11 cellular contexts compared by ENCODE assay signal in the genomic region with DNA sequence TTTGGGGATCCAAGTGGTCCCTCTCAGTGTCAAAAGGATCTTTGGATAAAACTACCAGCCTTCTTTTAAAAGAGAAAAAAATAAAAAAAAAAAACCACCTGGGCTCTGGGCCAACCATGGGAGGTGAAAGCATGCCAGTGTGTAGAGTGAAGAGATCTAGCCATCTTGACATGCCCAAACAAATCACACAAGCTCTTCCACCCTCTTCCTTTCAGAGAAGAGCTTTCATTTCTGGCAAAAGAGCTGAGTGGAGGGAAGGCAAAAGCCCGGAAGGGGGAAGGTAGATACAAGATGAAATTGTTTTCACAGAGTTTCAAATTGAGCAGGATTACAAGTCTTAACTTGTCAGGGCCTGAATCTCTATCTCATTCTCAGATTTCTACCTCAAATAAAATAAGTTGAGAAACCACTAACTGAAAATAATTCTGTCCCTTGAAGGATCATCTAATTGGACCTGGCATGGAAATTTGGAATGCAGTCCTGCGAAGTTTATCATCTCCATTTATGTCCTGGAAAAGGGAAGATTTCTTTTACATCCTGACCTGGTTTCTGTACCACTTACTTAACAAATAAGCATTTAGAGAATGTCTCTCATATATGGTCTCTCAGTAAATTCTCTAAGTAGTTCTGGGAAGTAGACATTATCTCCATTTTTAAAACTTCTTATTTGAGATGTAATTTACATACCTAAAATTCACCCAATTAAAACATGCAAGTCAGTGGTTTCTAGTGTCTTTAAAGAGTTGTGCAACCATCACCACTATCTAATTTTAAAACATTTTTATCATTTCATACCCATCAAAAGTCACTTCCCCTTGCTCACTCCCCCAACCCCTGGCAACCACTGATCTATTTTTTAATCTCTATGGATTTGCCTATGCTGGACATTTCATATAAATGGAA.
A peak's percentile ranks its signal among the peaks of the same experiment; 100 is the strongest.
DNase-seq lines count a peak whose midpoint lies in the region; ATAC-seq and TF ChIP-seq lines count a peak whose summit lies in the region.
"Had no signal": no experiment of that assay in that cellular context is flagged by ENCODE, and none has a peak within 500 bp of the region (broad histone marks: within the 10 kb centered on the region; RNA-seq: fewer than 3 reads in every experiment).

No MANE protein-coding gene starts in this region.

- peak overlapping the region; percentile 44 for H3K27ac Mint-ChIP-seq in activated naive CD4-positive, alpha-beta T cell treated with anti-CD3 and anti-CD28 coated beads for 36 hours

- intact Hi-C loops in activated naive CD4-positive, alpha-beta T cell treated with anti-CD3 and anti-CD28 coated beads for 36 hours (cut with micrococcal nuclease), result no loop called here
- intact Hi-C loops in lower lobe of right lung (cut with DNase I), result no loop called here

- peaks cover 9% of the 10 kb centered on the region for H3K4me1 ChIP-seq in lower lobe of right lung
- H3K4me1 ChIP-seq: BLaER1 had no signal

- no peaks in the 10 kb centered on the region for H3K27me3 ChIP-seq in lower lobe of right lung (ENCODE audit: low read depth)
- H3K27me3 ChIP-seq: BLaER1, pancreas had no signal

- TF ChIP-seq CTCF in fibroblast of pulmonary artery (IDR thresholded peaks at IDR 0.05; ENCODE audit: low read length, missing control alignments) (no peak), lower lobe of right lung (IDR thresholded peaks at IDR 0.05) (no peak)

- no peak overlapping the region for H3K4me3 Mint-ChIP-seq in activated naive CD4-positive, alpha-beta T cell treated with anti-CD3 and anti-CD28 coated beads for 36 hours

- CTCF ChIA-PET in activated naive CD4-positive, alpha-beta T cell treated with anti-CD3 and anti-CD28 coated beads for 36 hours (lab: Charles Lee), result no interaction called here

- no peak for DNase-seq in activated naive CD4-positive, alpha-beta T cell treated with anti-CD3 and anti-CD28 coated beads for 36 hours
- DNase-seq in activated naive CD4-positive, alpha-beta T cell treated with anti-CD3 and anti-CD28 coated beads, Interleukin-2, amount 50 U/mL, for 16 hours, result no peak
- DNase-seq in OCI-M1 (lab: John Stamatoyannopoulos, UW) (peak; percentile 67), fibroblast of pulmonary artery (ENCODE audit: low read depth) (peak; percentile 31), 8988T (no peak), lower lobe of right lung (no peak)
- no peak for DNase-seq in stimulated activated CD4-positive, alpha-beta T cell treated with anti-CD3 and anti-CD28 coated beads, Interleukin-4, amount 100 ng/mL, for 1 hour
- DNase-seq: pancreas had no signal

- H3K27me3 Mint-ChIP-seq in activated naive CD4-positive, alpha-beta T cell treated with anti-CD3 and anti-CD28 coated beads for 36 hours (ENCODE audit: low read depth), result no peaks in the 10 kb centered on the region

- H3K9me3 ChIP-seq in lower lobe of right lung, result no peaks in the 10 kb centered on the region
- H3K9me3 ChIP-seq: BLaER1, pancreas had no signal

- H3K4me3 ChIP-seq in fibroblast of pulmonary artery (replicated peaks; ENCODE audit: low read depth, low read length) (no peak overlapping the region), lower lobe of right lung (no peak overlapping the region)
- H3K4me3 ChIP-seq: BLaER1, pancreas had no signal

- peaks cover 12% of the 10 kb centered on the region for H3K36me3 ChIP-seq in lower lobe of right lung
- H3K36me3 ChIP-seq: pancreas had no signal

- no peak for ATAC-seq in lower lobe of right lung
- ATAC-seq in HG03135 (IDR thresholded peaks at IDR 0.05; ENCODE audit: unreplicated experiment), result no peak
- ATAC-seq: Panc1 had no signal

- H3K4me1 Mint-ChIP-seq in activated naive CD4-positive, alpha-beta T cell treated with anti-CD3 and anti-CD28 coated beads for 36 hours (ENCODE audit: low read depth), result no peaks in the 10 kb centered on the region

- peaks cover 29% of the 10 kb centered on the region for H3K36me3 Mint-ChIP-seq in activated naive CD4-positive, alpha-beta T cell treated with anti-CD3 and anti-CD28 coated beads for 36 hours (ENCODE audit: low read depth)

- H3K9me3 Mint-ChIP-seq in activated naive CD4-positive, alpha-beta T cell treated with anti-CD3 and anti-CD28 coated beads for 36 hours, result no peaks in the 10 kb centered on the region

- H3K27ac ChIP-seq in lower lobe of right lung, result no peak overlapping the region
- H3K27ac ChIP-seq: BLaER1, pancreas had no signal

Comparison
In these comparisons a context has a peak if more than half of its experiments do, and no peak if none do; other contexts are left out.
1. DNase-seq: peak in OCI-M1 (single experiment) and fibroblast of pulmonary artery (single experiment); none in activated naive CD4-positive, alpha-beta T cell treated with anti-CD3 and anti-CD28 coated beads for 36 hours (single experiment), activated naive CD4-positive, alpha-beta T cell treated with anti-CD3 and anti-CD28 coated beads, Interleukin-2, amount 50 U/mL, for 16 hours (single experiment), 8988T (single experiment), lower lobe of right lung (single experiment) and stimulated activated CD4-positive, alpha-beta T cell treated with anti-CD3 and anti-CD28 coated beads, Interleukin-4, amount 100 ng/mL, for 1 hour (single experiment).